17 cellular contexts compared by ENCODE assay signal in the genomic region with DNA sequence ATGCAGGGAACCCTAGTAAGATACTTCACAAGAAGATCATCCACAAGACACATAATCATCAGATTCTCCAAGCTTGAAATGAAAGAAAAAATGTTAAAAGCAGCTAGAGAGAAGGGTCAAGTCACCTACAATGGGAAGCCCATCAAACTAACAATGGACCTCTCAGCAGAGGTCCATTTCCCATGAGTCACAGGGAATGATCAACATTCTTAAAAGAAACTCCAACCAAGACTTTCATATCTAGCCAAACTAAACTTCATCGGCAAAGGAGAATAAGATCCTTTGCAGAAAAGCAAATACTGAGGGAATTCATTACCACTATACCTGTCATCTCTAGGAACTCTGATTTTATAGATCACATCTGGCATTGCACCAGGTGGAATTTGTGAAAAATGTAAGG. TPM values are rescaled to one million over a fixed set of nuclear protein-coding genes. Genes with fewer than 3 reads are reported as not detected.
DNase-seq lines count a peak whose midpoint lies in the region; TF ChIP-seq lines count a peak whose summit lies in the region.
"Had no signal": no experiment of that assay in that cellular context is flagged by ENCODE, and none has a peak within 500 bp of the region (broad histone marks: within the 10 kb centered on the region; RNA-seq: fewer than 3 reads in every experiment).

No MANE protein-coding gene starts in this region.

- DNase-seq in M059J (ENCODE audit: low read depth) (peak; percentile 31), astrocyte of the hippocampus (ENCODE audit: low read depth, low spot score) (peak; percentile 67), fibroblast of the aortic adventitia (ENCODE audit: low read depth) (peak; percentile 76), NOMO-1 (lab: John Stamatoyannopoulos, UW; ENCODE audit: unreplicated experiment in 2 of 2) (no peak), globus pallidus (ENCODE audit: low spot score) (no peak), SHP77 (lab: John Stamatoyannopoulos, UW) (no peak)
- DNase-seq in activated CD4-positive, alpha-beta T cell treated with anti-CD3 and anti-CD28 coated beads for 1 hour: no peak
- DNase-seq: CD8-positive, alpha-beta T cell; COR-L47; DMS153; DMS79 treated with DMSO at 0.1 percent for 48 hours; GDM1; HCEC 1CT; HFFc6; IMR-90 had no signal

- no peak overlapping the region for H3K4me3 ChIP-seq in fibroblast of the aortic adventitia (ENCODE audit: low read depth, low read length)

- TF ChIP-seq CTCF in fibroblast of the aortic adventitia (IDR thresholded peaks at IDR 0.05; ENCODE audit: insufficient read depth, low read length): no peak

RNA-seq across cellular contexts. Expression of gene SPATA31E1, which starts 52.9 kb away (rescaled TPM):
- not detected in 2 replicates for total RNA-seq in M059J (2014; rRNA removed; shearing (Covaris generic))
- total RNA-seq in fibroblast of the aortic adventitia (ENCODE audit: low replicate concordance): not detected in 2 replicates
- total RNA-seq: A673; CD8-positive, alpha-beta T cell; H4; HFFc6; IMR-90 had no signal

Comparison
In these comparisons a context has a peak if more than half of its experiments do, and no peak if none do; other contexts are left out.
1. DNase-seq: peak in M059J (single experiment), astrocyte of the hippocampus (single experiment) and fibroblast of the aortic adventitia (single experiment); none in NOMO-1 (0 of 2), globus pallidus (single experiment), SHP77 (0 of 2) and activated CD4-positive, alpha-beta T cell treated with anti-CD3 and anti-CD28 coated beads for 1 hour (single experiment).